Comparison of ENCODE assay signal across 16 cellular contexts in genomic region chr15:69422336-69422895, GRCh38.
"Had no signal": no experiment of that assay in that cellular context is flagged by ENCODE, and none has a peak within 500 bp of the region (broad histone marks: within the 10 kb centered on the region; RNA-seq: fewer than 3 reads in every experiment).

No MANE protein-coding gene starts in this region.

- H3K4me1 ChIP-seq: colonic mucosa, gastroesophageal sphincter, uterus had no signal

- H3K4me3 ChIP-seq: colonic mucosa, gastroesophageal sphincter, thoracic aorta, uterus had no signal

- H3K27me3 ChIP-seq: colonic mucosa, gastroesophageal sphincter, uterus had no signal

- H3K9me3 ChIP-seq: colonic mucosa, gastroesophageal sphincter, thoracic aorta, uterus had no signal

- H3K36me3 ChIP-seq: colonic mucosa, gastroesophageal sphincter, thoracic aorta, uterus had no signal

- FAIRE-seq: endothelial cell of umbilical vein had no signal

- DNase-seq: activated CD4-positive, alpha-beta T cell treated with anti-CD3 and anti-CD28 coated beads, Interleukin-2, amount 50 U/mL, for 4 hours; activated gamma-delta T cell; activated T-cell treated with anti-CD3 and anti-CD28 coated beads, Interleukin-2, amount 50 U/mL, for 48 hours; anterior cingulate cortex; colonic mucosa; effector CD4-positive, alpha-beta T cell; left ventricle myocardium superior; mesendoderm; nephron progenitor cell; stimulated activated CD4-positive, alpha-beta T cell treated with anti-CD3 and anti-CD28 coated beads, Interleukin-15, amount 100 ng/mL, for 24 hours; stimulated activated CD4-positive, alpha-beta T cell treated with anti-CD3 and anti-CD28 coated beads, Interleukin-4, amount 100 ng/mL, for 24 hours; stimulated activated naive CD8-positive, alpha-beta T cell treated with anti-CD3 and anti-CD28 coated beads, Interleukin-15, amount 100 ng/mL, for 72 hours; uterus had no signal

- H3K27ac ChIP-seq: colonic mucosa, gastroesophageal sphincter, thoracic aorta, uterus had no signal
